ENCODE assay signal across 29 cellular contexts in the genomic region with DNA sequence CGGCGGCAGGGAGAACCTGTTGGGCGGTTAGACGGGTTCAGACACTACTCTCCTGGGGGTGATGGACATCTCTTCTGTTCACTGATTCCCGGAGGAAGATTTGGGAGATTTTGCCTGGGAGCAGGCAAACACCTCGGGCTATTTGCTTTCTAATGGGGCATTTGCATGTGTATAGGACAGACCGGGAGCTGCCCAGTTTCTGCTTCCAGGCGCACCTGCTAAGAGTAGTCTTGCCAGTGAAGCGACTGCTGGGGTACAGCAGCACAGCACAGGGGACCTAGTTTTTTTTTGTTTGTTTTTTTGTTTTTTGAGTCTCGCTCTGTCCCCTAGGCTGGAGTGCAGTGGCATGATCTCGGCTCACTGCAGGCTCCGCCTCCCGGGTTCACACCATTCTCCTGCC.
"Had no signal": no experiment of that assay in that cellular context is flagged by ENCODE, and none has a peak within 500 bp of the region (broad histone marks: within the 10 kb centered on the region; RNA-seq: fewer than 3 reads in every experiment).

No MANE protein-coding gene starts in this region.

- H3K27ac ChIP-seq: colonic mucosa, coronary artery, dorsolateral prefrontal cortex, epithelial cell of prostate, esophagus muscularis mucosa, esophagus squamous epithelium, foreskin keratinocyte, gastrocnemius medialis, gastroesophageal sphincter, heart left ventricle, heart right ventricle, hepatocyte had no signal

- H3K9me3 Mint-ChIP-seq: dendritic cell treated with granulocyte-macrophage colony-stimulating factor and Interleukin-4, amounts not matched to agents 40 ng/mL and 50 ng/mL, for 4 days; effector memory CD8-positive, alpha-beta T cell; endodermal cell had no signal

- DNase-seq: colonic mucosa; cortex of kidney; dermis blood vessel endothelial cell; dorsolateral prefrontal cortex; effector CD4-positive, alpha-beta T cell; effector CD8-positive, alpha-beta T cell; effector memory CD4-positive, alpha-beta T cell; effector memory CD8-positive, alpha-beta T cell; endodermal cell; erythroblast; esophagus squamous epithelium; foreskin fibroblast; foreskin keratinocyte; foreskin melanocyte; gastrocnemius medialis; glutamatergic neuron; head of caudate nucleus; heart left ventricle; heart right ventricle had no signal

- H3K4me2 ChIP-seq: hepatocyte had no signal

- FAIRE-seq: endometrium, endothelial cell of umbilical vein, frontal cortex had no signal

- H3K4me1 ChIP-seq: colonic mucosa, esophagus muscularis mucosa, esophagus squamous epithelium, foreskin keratinocyte, gastrocnemius medialis, gastroesophageal sphincter, heart left ventricle, heart right ventricle had no signal

- H3K27me3 Mint-ChIP-seq: dendritic cell treated with granulocyte-macrophage colony-stimulating factor and Interleukin-4, amounts not matched to agents 40 ng/mL and 50 ng/mL, for 4 days; effector memory CD8-positive, alpha-beta T cell had no signal

- H3K27me3 ChIP-seq: colonic mucosa, dorsolateral prefrontal cortex, esophagus muscularis mucosa, esophagus squamous epithelium, foreskin keratinocyte, gastrocnemius medialis, gastroesophageal sphincter, heart left ventricle, heart right ventricle, hepatocyte had no signal

- H3K9me3 ChIP-seq: colonic mucosa, esophagus muscularis mucosa, esophagus squamous epithelium, gastrocnemius medialis, gastroesophageal sphincter, heart left ventricle, heart right ventricle had no signal

- H3K4me1 Mint-ChIP-seq: endodermal cell had no signal

- H3K4me3 Mint-ChIP-seq: dendritic cell treated with granulocyte-macrophage colony-stimulating factor and Interleukin-4, amounts not matched to agents 40 ng/mL and 50 ng/mL, for 4 days; effector memory CD8-positive, alpha-beta T cell; endodermal cell had no signal

- H3K4me3 ChIP-seq: colonic mucosa, coronary artery, dorsolateral prefrontal cortex, esophagus muscularis mucosa, esophagus squamous epithelium, gastrocnemius medialis, gastroesophageal sphincter, heart left ventricle, heart right ventricle, hepatocyte had no signal

- H2AFZ ChIP-seq: hepatocyte had no signal

- ATAC-seq: effector memory CD8-positive, alpha-beta T cell; esophagus mucosa; foreskin keratinocyte; gastrocnemius medialis; gastroesophageal sphincter; heart left ventricle; heart right ventricle had no signal

- H3K36me3 ChIP-seq: colonic mucosa, esophagus muscularis mucosa, esophagus squamous epithelium, gastrocnemius medialis, gastroesophageal sphincter, heart left ventricle, heart right ventricle had no signal

- H3K27ac Mint-ChIP-seq: dendritic cell treated with granulocyte-macrophage colony-stimulating factor and Interleukin-4, amounts not matched to agents 40 ng/mL and 50 ng/mL, for 4 days; effector memory CD8-positive, alpha-beta T cell; endodermal cell had no signal

- H3K79me2 ChIP-seq: hepatocyte had no signal
